Comparison of ENCODE assay signal across 20 cellular contexts in the genomic region with DNA sequence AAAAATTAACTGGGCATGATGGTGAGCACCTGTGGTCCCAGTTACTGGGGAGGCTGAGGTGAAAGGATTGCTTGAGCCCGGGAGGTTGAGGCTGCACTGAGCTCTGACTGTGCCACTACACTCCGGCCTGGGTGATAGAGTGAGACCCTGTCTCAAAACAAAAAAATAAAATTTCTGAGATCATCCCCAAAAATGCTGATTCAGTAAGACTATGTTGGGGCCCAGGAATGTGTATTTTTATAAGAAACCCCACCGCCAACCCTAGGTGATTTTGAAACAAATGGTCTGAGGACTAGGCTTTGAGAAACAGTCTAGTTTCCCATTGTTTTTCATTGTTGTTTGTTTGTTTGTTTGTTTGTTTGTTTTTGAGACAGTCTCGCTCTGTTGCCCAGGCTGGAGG. TPM values are rescaled to one million over a fixed set of nuclear protein-coding genes. Genes with fewer than 3 reads are reported as not detected.
A peak's percentile ranks its signal among the peaks of the same experiment; 100 is the strongest.
DNase-seq lines count a peak whose midpoint lies in the region; ATAC-seq, FAIRE-seq and TF ChIP-seq lines count a peak whose summit lies in the region.
"Had no signal": no experiment of that assay in that cellular context is flagged by ENCODE, and none has a peak within 500 bp of the region (broad histone marks: within the 10 kb centered on the region; RNA-seq: fewer than 3 reads in every experiment).

No MANE protein-coding gene starts in this region.

- FAIRE-seq in K562 (lab: Jason Lieb, UNC) = no peak
- FAIRE-seq: A204.1, GM12892, GM18507, HTR-8/SVneo had no signal

- H4K91ac ChIP-seq in IMR-90 (ENCODE audit: insufficient read depth, low read depth, low read length) = no peak overlapping the region

- no peak overlapping the region for H2BK15ac ChIP-seq in IMR-90 (ENCODE audit: low read depth, low read length)

- TF ChIP-seq RAD21 in IMR-90 (IDR thresholded peaks at IDR 0.05; ENCODE audit: low read length) (no peak), K562 (CRISPR knock-in tag; conservative IDR thresholded peaks at IDR 0.05 in 1 of 2, IDR thresholded peaks at IDR 0.05 in 1 of 2) (no peak)

- H3K56ac ChIP-seq in IMR-90 (ENCODE audit: extremely low read depth, insufficient read depth, low read length) = no peak overlapping the region

- H3K4me3 ChIP-seq in BLaER1 (no peak overlapping the region), IMR-90 (ENCODE audit: insufficient read depth, low read depth, low read length) (no peak overlapping the region), K562 (no peak overlapping the region), right lobe of liver (peak overlapping the region in 2 of 3 donors; percentile 77 to 84), PC-9 (no peak overlapping the region)
- H3K4me3 ChIP-seq: GM23338 had no signal

- BruUV-seq in IMR-90 (replicated peaks; lab: Mats Ljungman, UMichigan) = no TSS peak
- no TSS peak for BruUV-seq in K562 (replicated peaks; lab: Mats Ljungman, UMichigan)
- no TSS peak for BruUV-seq in PC-9 (replicated peaks; lab: Mats Ljungman, UMichigan)

- H2AFZ ChIP-seq in IMR-90 (replicated peaks; ENCODE audit: low read length, poor library complexity) (no peak overlapping the region), K562 (ENCODE audit: low read depth, low read length) (no peak overlapping the region), PC-9 (no peak overlapping the region)
- H2AFZ ChIP-seq: GM23338 had no signal

- no peak overlapping the region for H3K23ac ChIP-seq in IMR-90 (ENCODE audit: low read depth, low read length)

- H2BK5ac ChIP-seq in IMR-90 (ENCODE audit: low read depth, low read length, poor library complexity, severe bottlenecking) = no peak overlapping the region

- H2BK120ac ChIP-seq in IMR-90 (ENCODE audit: low read depth, low read length) = no peak overlapping the region

- H3K27me3 ChIP-seq in BLaER1 = no peaks in the 10 kb centered on the region
- H3K27me3 ChIP-seq in IMR-90 (ENCODE audit: control insufficient read depth, insufficient read depth, low read length) = peaks cover 32% of the 10 kb centered on the region
- H3K27me3 ChIP-seq in K562 (ENCODE audit: control insufficient read depth in 2 of 2, insufficient read depth in 2 of 2, low read length in 2 of 2) = no peaks in the 10 kb centered on the region
- no peaks in the 10 kb centered on the region for H3K27me3 ChIP-seq in right lobe of liver
- peaks cover 30% of the 10 kb centered on the region for H3K27me3 ChIP-seq in foreskin keratinocyte
- H3K27me3 ChIP-seq in PC-9 (ENCODE audit: insufficient read depth, low read depth) = no peaks in the 10 kb centered on the region

- H3K79me1 ChIP-seq in IMR-90 (ENCODE audit: low read depth in 1 of 2, low read length in 2 of 2) = no peaks in the 10 kb centered on the region

- dilution Hi-C loops in IMR-90 (cut with HindIII; ENCODE audit: low sequenced_read_pairs, unreplicated experiment) = no loop called here

- DNase-seq in IMR-90 (no peak), K562 (ENCODE audit: extremely low read depth in 1 of 4, low spot score in 3 of 4) (no peak), right lobe of liver (no peak), T-helper 17 cell (no peak), NCI-H1048 (lab: John Stamatoyannopoulos, UW) (no peak), foreskin keratinocyte (no peak), PC-9 (no peak)
- DNase-seq: CD4-positive, alpha-beta memory T cell; DMS153; DMS79; GDM1; H7 had no signal

- no peaks in the 10 kb centered on the region; the same call in 1 of the 2 replicates for H3K9me2 ChIP-seq in PC-9 (ENCODE audit: insufficient read depth)

- H3F3A ChIP-seq in PC-9 (ENCODE audit: insufficient read depth, low read depth) = peaks cover 4% of the 10 kb centered on the region; the same call in 1 of the 2 replicates

- H4K8ac ChIP-seq in IMR-90 (ENCODE audit: low read depth in 2 of 2, low read length in 2 of 2) = no peak overlapping the region

- H3K4ac ChIP-seq in IMR-90 (ENCODE audit: low read depth, low read length) = no peak overlapping the region

- no peak overlapping the region for H3K4me3 Mint-ChIP-seq in T-helper 17 cell
- H3K4me3 Mint-ChIP-seq: CD14-positive monocyte; CD4-positive, alpha-beta memory T cell; GM23338 had no signal

- ATAC-seq in IMR-90 (ENCODE audit: low read depth) (no peak), K562 (no peak), right lobe of liver (no peak), T-helper 17 cell (no peak), foreskin keratinocyte (no peak)
- ATAC-seq: GM23338, HCT116 had no signal

- H3K9me1 ChIP-seq in IMR-90 (ENCODE audit: insufficient read depth, low read length) (no peaks in the 10 kb centered on the region), K562 (ENCODE audit: control insufficient read depth, insufficient read depth, low read length) (no peaks in the 10 kb centered on the region)

- TF ChIP-seq POLR2A in IMR-90 (IDR thresholded peaks at IDR 0.05; ENCODE audit: low read depth, low read length) (no peak), K562 (conservative IDR thresholded peaks at IDR 0.05) (no peak), right lobe of liver (IDR thresholded peaks at IDR 0.05) (no peak)

- no peak for TF ChIP-seq EP300 in K562 (IDR thresholded peaks at IDR 0.05; ENCODE audit: low read length)

- H3K27ac Mint-ChIP-seq in T-helper 17 cell = no peak overlapping the region
- H3K27ac Mint-ChIP-seq: CD4-positive, alpha-beta memory T cell; GM23338 had no signal

- H4K5ac ChIP-seq in IMR-90 (ENCODE audit: low read depth, low read length) = no peak overlapping the region

- H3K9me3 ChIP-seq in BLaER1 (no peaks in the 10 kb centered on the region), IMR-90 (ENCODE audit: control insufficient read depth, insufficient read depth, low read length) (no peaks in the 10 kb centered on the region), K562 (replicated peaks; ENCODE audit: control insufficient read depth, insufficient read depth, low read depth, low read length) (no peaks in the 10 kb centered on the region), right lobe of liver (no peaks in the 10 kb centered on the region), T-helper 17 cell (ENCODE audit: control insufficient read depth, low read length, poor library complexity, severe bottlenecking) (no peaks in the 10 kb centered on the region), PC-9 (ENCODE audit: insufficient read depth, low read depth) (no peaks in the 10 kb centered on the region)

- H2AK5ac ChIP-seq in IMR-90 (ENCODE audit: low read depth, low read length) = no peak overlapping the region

- no peak overlapping the region for H3K14ac ChIP-seq in IMR-90 (replicated peaks; ENCODE audit: low read depth, low read length)

- intact Hi-C loops in IMR-90 (cut with micrococcal nuclease) (no loop called here), K562 (cut with micrococcal nuclease) (no loop called here), right lobe of liver (cut with DNase I) (loop anchor here in 1 of 2 donors (10.0 kb wide), 1 partner anchor 69 kb away; no protein-coding TSS in a partner anchor), PC-9 (cut with micrococcal nuclease; ENCODE audit: unreplicated experiment) (no loop called here)

- POLR2A ChIA-PET in IMR-90 (lab: Charles Lee; ENCODE audit: unreplicated experiment) (no interaction called here), K562 (lab: Yijun Ruan, JAX) (no interaction called here), PC-9 (lab: Charles Lee; ENCODE audit: unreplicated experiment) (interaction anchor here (0.9 kb wide), 1 partner anchor 92 kb away, joined by 5 read pairs; no protein-coding TSS in a partner anchor)

- no peak overlapping the region for H3K18ac ChIP-seq in IMR-90 (ENCODE audit: low read depth, low read length)

- no peak overlapping the region for H2BK20ac ChIP-seq in IMR-90 (ENCODE audit: low read depth, low read length)

- H3K9ac ChIP-seq in BLaER1 (no peak overlapping the region), IMR-90 (ENCODE audit: low read depth, low read length) (no peak overlapping the region), K562 (ENCODE audit: insufficient read depth in 1 of 2, low read depth in 2 of 2, low read length in 2 of 2) (no peak overlapping the region)

- CTCF ChIA-PET in IMR-90 (lab: Yijun Ruan, JAX) (no interaction called here), K562 (lab: Yijun Ruan, JAX; ENCODE audit: low intra/inter-chr PET ratio) (interaction anchor here (0.7 kb wide), 1 partner anchor 1328 kb away, joined by 3 read pairs; no protein-coding TSS in a partner anchor), PC-9 (lab: Charles Lee) (interaction anchor here (0.7 kb wide), 1 partner anchor 15 kb away, joined by 4 read pairs; no protein-coding TSS in a partner anchor)

- no CpG with 5 or more reads among the region's 4 CpGs for WGBS in IMR-90 (ENCODE audit: extremely low coverage in 2 of 2, insufficient read length in 1 of 2), 2 experiments
- WGBS in K562 (ENCODE audit: insufficient coverage, low coverage, missing lambda C conversion rate) = 91% methylated on average over 4 of the region's 4 CpGs
- 100% methylated on average over 1 of the region's 4 CpGs for WGBS in right lobe of liver (ENCODE audit: insufficient coverage, low coverage, low lambda C conversion rate, missing lambda C conversion rate)

- H3K27ac ChIP-seq in BLaER1 = no peak overlapping the region
- H3K27ac ChIP-seq in IMR-90 (ENCODE audit: insufficient read depth, low read length) = no peak overlapping the region
- H3K27ac ChIP-seq in K562 (ENCODE audit: extremely low read depth, low read depth, low read length) = no peak overlapping the region
- H3K27ac ChIP-seq in right lobe of liver = peak overlapping the region; percentile 71 to 93 (median 91)
- no peak overlapping the region for H3K27ac ChIP-seq in foreskin keratinocyte
- no peak overlapping the region for H3K27ac ChIP-seq in PC-9

- H3K4me1 Mint-ChIP-seq in T-helper 17 cell = peaks cover 13% of the 10 kb centered on the region

- H3K4me1 ChIP-seq in BLaER1 (peaks cover 91% of the 10 kb centered on the region), IMR-90 (ENCODE audit: control insufficient read depth, insufficient read depth, low read length) (peaks cover 3% of the 10 kb centered on the region; the same call in 1 of the 2 replicates), K562 (replicated peaks in 1 of 2; ENCODE audit: control insufficient read depth in 2 of 2, insufficient read depth in 2 of 2, low read length in 2 of 2) (peaks cover 24 to 33% of the 10 kb centered on the region in 2 experiments), right lobe of liver (peaks cover 0 to 52% (median 24%) of the 10 kb centered on the region in 4 donors), foreskin keratinocyte (no peaks in the 10 kb centered on the region), PC-9 (replicated peaks; ENCODE audit: insufficient read depth) (peaks cover 9% of the 10 kb centered on the region)

- H3K4me2 ChIP-seq in BLaER1 (peak overlapping the region; percentile 96), IMR-90 (ENCODE audit: low read depth, low read length) (no peak overlapping the region), K562 (ENCODE audit: insufficient read depth, low read length) (no peak overlapping the region), PC-9 (no peak overlapping the region)
- H3K4me2 ChIP-seq: GM23338 had no signal

- H3K36me3 ChIP-seq in BLaER1 (peaks cover 11% of the 10 kb centered on the region), IMR-90 (ENCODE audit: control insufficient read depth, insufficient read depth, low read length) (no peaks in the 10 kb centered on the region), K562 (ENCODE audit: control insufficient read depth, insufficient read depth, low read length) (no peaks in the 10 kb centered on the region; the same call in 2 of the 3 replicates), right lobe of liver (peaks cover 0 to 4% (median 0%) of the 10 kb centered on the region in 4 donors), PC-9 (ENCODE audit: low read depth) (no peaks in the 10 kb centered on the region)

- no peak overlapping the region for H2AK9ac ChIP-seq in IMR-90 (replicated peaks; ENCODE audit: low read depth, low read length, poor library complexity)

- in situ Hi-C loops in IMR-90 (cut with MboI; ENCODE audit: low sequenced_read_pairs) = no loop called here
- in situ Hi-C loops in K562 (cut with MboI) = no loop called here

- H4K20me1 ChIP-seq in BLaER1 = no peaks in the 10 kb centered on the region
- no peaks in the 10 kb centered on the region for H4K20me1 ChIP-seq in IMR-90 (ENCODE audit: insufficient read depth, low read length)
- no peaks in the 10 kb centered on the region for H4K20me1 ChIP-seq in K562 (replicated peaks; ENCODE audit: control insufficient read depth, insufficient read depth, low read length)
- H4K20me1 ChIP-seq in PC-9 (ENCODE audit: insufficient read depth) = no peaks in the 10 kb centered on the region

- no peaks in the 10 kb centered on the region for H3K36me3 Mint-ChIP-seq in T-helper 17 cell (ENCODE audit: low read depth)

- peaks cover 32% of the 10 kb centered on the region for H3K27me3 Mint-ChIP-seq in T-helper 17 cell

- peaks cover 27% of the 10 kb centered on the region for H3K79me2 ChIP-seq in K562 (ENCODE audit: control insufficient read depth, insufficient read depth, low read length)
- H3K79me2 ChIP-seq in PC-9 (ENCODE audit: low read depth) = peaks cover 28% of the 10 kb centered on the region

- no peak for TF ChIP-seq CTCF in IMR-90 (conservative IDR thresholded peaks at IDR 0.05; ENCODE audit: low read depth, low read length)
- no peak for TF ChIP-seq CTCF in K562 (IDR thresholded peaks at IDR 0.05 in 2 of 3, conservative IDR thresholded peaks at IDR 0.05 in 1 of 3; ENCODE audit: insufficient read depth in 2 of 3, low read depth in 1 of 3, low read length in 3 of 3)
- no peak for TF ChIP-seq CTCF in right lobe of liver (IDR thresholded peaks at IDR 0.05)
- no peak for TF ChIP-seq CTCF in foreskin keratinocyte (conservative IDR thresholded peaks at IDR 0.05)
- TF ChIP-seq CTCF in PC-9 (conservative IDR thresholded peaks at IDR 0.05) = no peak

RNA-seq across cellular contexts. Expression of gene SLC27A2, which starts 4.1 kb away (rescaled TPM):
- under 0.01 TPM in 1 of 2 replicates, not detected in the other for total RNA-seq in IMR-90 (2012; rRNA removed)
- polyA plus RNA-seq in IMR-90 (2012; rRNA removed) = not detected in 2 replicates
- 0.03 TPM in 1 of 2 replicates, not detected in the other for polyA plus RNA-seq in IMR-90 (2012; cell fraction: cytosol; rRNA removed)
- polyA plus RNA-seq in IMR-90 (2012; cell fraction: nucleus; rRNA removed; ENCODE audit: low replicate concordance) = not detected in 2 replicates
- 18.7 and 19.9 TPM in 2 replicates for total RNA-seq in K562 (2011; cell fraction: chromatin; rRNA removed; ENCODE audit: low replicate concordance)
- 25.3 and 28.2 TPM in 2 replicates for total RNA-seq in K562 (2011; cell fraction: nucleolus; rRNA removed)
- 18.4 and 21.5 TPM in 2 replicates for total RNA-seq in K562 (2011; cell fraction: nucleoplasm; rRNA removed)
- total RNA-seq in K562 (2014; rRNA removed) = 28.0 and 29.3 TPM in 2 replicates
- total RNA-seq in K562 (2014; rRNA removed; fragmentation: Illumina TruSeq; extraction: Trizol) = 22.7 and 25.0 TPM in 2 replicates
- 33.1 and 38.0 TPM in 2 replicates for total RNA-seq in K562 (2015; rRNA removed; fragmentation: Illumina TruSeq; extraction: Trizol)
- 20.9 and 24.4 TPM in 2 replicates for total RNA-seq in K562 (2021)
- polyA plus RNA-seq in K562 (2011; rRNA removed) = 17.5 and 17.8 TPM in 2 replicates
- polyA plus RNA-seq in K562 (2011; cell fraction: cytosol; rRNA removed) = 12.9 and 18.4 TPM in 2 replicates
- polyA plus RNA-seq in K562 (2011; cell fraction: nucleus; rRNA removed) = 8.3 and 8.7 TPM in 2 replicates
- 20.3 and 44.3 TPM in 2 replicates for polyA plus RNA-seq in K562 (2012)
- 18.8 and 24.2 TPM in 2 replicates for polyA plus RNA-seq in K562 (2014; fragmentation: Illumina TruSeq; extraction: Trizol)
- polyA plus RNA-seq in K562 (2014; fragmentation: Nextera tagmentation; extraction: Ambion mirVana) = 1 to 10 TPM; 4.9 to 6.8 TPM
- polyA plus RNA-seq in K562 (2014; rRNA removed) = 16.6 and 27.7 TPM in 2 replicates
- 27.3 and 31.1 TPM in 2 replicates for polyA minus RNA-seq in K562 (2011; rRNA and poly(A)+ RNA removed)
- 15.9 and 19.0 TPM in 2 replicates for polyA minus RNA-seq in K562 (2011; cell fraction: cytosol; rRNA and poly(A)+ RNA removed)
- polyA minus RNA-seq in K562 (2011; cell fraction: nucleus; rRNA and poly(A)+ RNA removed) = 11.8 and 13.1 TPM in 2 replicates
- total RNA-seq in right lobe of liver = 100 to 1,000 TPM in 5 of 6 experiments, 10 to 100 TPM in 1; 76.8 to 366 (median 172) TPM
- total RNA-seq in T-helper 17 cell = under 1 TPM; 0.30 to 0.42 TPM
- 0.07 and 0.11 TPM in 2 replicates for total RNA-seq in foreskin keratinocyte
- polyA plus RNA-seq in foreskin keratinocyte = 0.03 and 0.10 TPM in 2 replicates
- 5.8 and 7.5 TPM in 2 replicates for total RNA-seq in PC-9 (2021)

Comparison
In these comparisons a context has a peak if more than half of its experiments do, and no peak if none do; other contexts are left out.
1. H3K27ac ChIP-seq: peak in right lobe of liver (3 of 3); none in BLaER1 (single experiment), IMR-90 (single experiment), K562 (single experiment), foreskin keratinocyte (single experiment) and PC-9 (single experiment).
2. H3K4me3 ChIP-seq: peak in right lobe of liver (2 of 3); none in BLaER1 (single experiment), IMR-90 (single experiment), K562 (single experiment) and PC-9 (single experiment).